1 cellular context compared by ENCODE assay signal in the genomic region with DNA sequence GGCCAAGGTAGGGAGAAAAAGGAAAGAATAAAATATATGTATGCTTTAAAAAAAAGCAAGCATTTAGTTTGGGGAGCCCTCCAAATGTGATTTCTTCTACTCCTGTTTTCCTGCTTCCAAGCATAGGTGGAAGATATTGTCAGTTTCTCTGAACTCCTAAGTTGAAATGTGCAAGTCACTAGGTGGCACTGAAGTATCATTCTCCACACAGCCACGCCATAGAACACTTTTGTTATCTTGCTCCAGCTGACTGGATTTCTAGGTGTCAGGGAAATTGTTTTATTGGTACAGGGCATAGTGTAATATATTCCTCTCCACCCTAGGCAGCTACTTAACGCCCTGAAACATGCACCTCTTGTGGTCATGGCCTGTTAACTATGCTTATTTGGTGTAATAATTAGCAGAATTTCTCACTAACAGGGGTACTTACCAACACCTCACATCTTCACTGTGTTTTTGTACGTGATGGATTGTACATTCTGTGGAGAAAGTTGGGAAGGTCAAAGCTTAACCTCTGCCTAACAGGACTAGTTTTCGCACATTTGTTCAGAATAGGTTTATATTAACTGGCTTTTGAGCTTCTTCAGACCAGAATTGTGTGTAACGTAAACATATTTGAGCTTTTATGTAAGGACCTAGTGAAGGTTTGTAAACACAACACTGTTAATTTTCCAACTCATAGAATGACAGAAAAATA.
TF ChIP-seq lines count a peak whose summit lies in the region.

No MANE protein-coding gene starts in this region.

TF ChIP-seq in SK-N-SH, 30 proteins besides CTCF, POLR2A, EP300 and RAD21 (continued from another document):
- no peak for TF ChIP-seq ZBTB33 (IDR thresholded peaks at IDR 0.05; ENCODE audit: borderline replicate concordance, low read depth)
- no peak for TF ChIP-seq SIN3A (IDR thresholded peaks at IDR 0.05; ENCODE audit: borderline replicate concordance, low read depth, low read length)
- no peak for TF ChIP-seq FOSL2 (IDR thresholded peaks at IDR 0.05; ENCODE audit: borderline replicate concordance, low read depth)
- no peak for TF ChIP-seq YY1 (IDR thresholded peaks at IDR 0.05; ENCODE audit: low read depth)
- no peak for TF ChIP-seq FOXM1 (IDR thresholded peaks at IDR 0.05; ENCODE audit: low read depth)
- no peak for TF ChIP-seq JUND (IDR thresholded peaks at IDR 0.05)
- peak; percentile 16; the same call in 1 of the 2 replicates for TF ChIP-seq TCF12 (IDR thresholded peaks at IDR 0.05)
- TF ChIP-seq MXI1 (IDR thresholded peaks at IDR 0.05; ENCODE audit: low read depth, low read length), result no peak
- TF ChIP-seq EZH2phosphoT487 (IDR thresholded peaks at IDR 0.05; ENCODE audit: borderline replicate concordance, low read depth), result no peak
- TF ChIP-seq, protein P1, sequence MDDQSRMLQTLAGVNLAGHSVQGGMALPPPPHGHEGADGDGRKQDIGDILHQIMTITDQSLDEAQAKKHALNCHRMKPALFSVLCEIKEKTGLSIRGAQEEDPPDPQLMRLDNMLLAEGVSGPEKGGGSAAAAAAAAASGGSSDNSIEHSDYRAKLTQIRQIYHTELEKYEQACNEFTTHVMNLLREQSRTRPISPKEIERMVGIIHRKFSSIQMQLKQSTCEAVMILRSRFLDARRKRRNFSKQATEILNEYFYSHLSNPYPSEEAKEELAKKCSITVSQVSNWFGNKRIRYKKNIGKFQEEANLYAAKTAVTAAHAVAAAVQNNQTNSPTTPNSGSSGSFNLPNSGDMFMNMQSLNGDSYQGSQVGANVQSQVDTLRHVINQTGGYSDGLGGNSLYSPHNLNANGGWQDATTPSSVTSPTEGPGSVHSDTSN (IDR thresholded peaks at IDR 0.05), result 0 out of 2 replicates have a peak, but pooled peaks have one; percentile 16
- no peak for TF ChIP-seq GABPA (IDR thresholded peaks at IDR 0.05; ENCODE audit: low read depth)
- no peak for TF ChIP-seq FOXJ3 (CRISPR knock-in tag; IDR thresholded peaks at IDR 0.05)
- TF ChIP-seq NRF1 (IDR thresholded peaks at IDR 0.05; ENCODE audit: low read depth, low read length), result no peak
- no peak for TF ChIP-seq CHD2 (IDR thresholded peaks at IDR 0.05; ENCODE audit: low read length, partially characterized antibody)
- peak; percentile 26; the same call in 1 of the 2 replicates for TF ChIP-seq GATA2 (CRISPR knock-in tag; IDR thresholded peaks at IDR 0.05)
- no peak for TF ChIP-seq IRF3 (IDR thresholded peaks at IDR 0.05; ENCODE audit: low read depth, low read length)
- no peak for TF ChIP-seq RCOR1 (IDR thresholded peaks at IDR 0.05; ENCODE audit: low read length)
- no peak for TF ChIP-seq USF2 (IDR thresholded peaks at IDR 0.05; ENCODE audit: borderline replicate concordance, low read depth, low read length)
- TF ChIP-seq RXRA (IDR thresholded peaks at IDR 0.05; ENCODE audit: borderline replicate concordance, low read depth), result no peak
- TF ChIP-seq ELF1 (IDR thresholded peaks at IDR 0.05), result no peak
- no peak for TF ChIP-seq REST (IDR thresholded peaks at IDR 0.05; ENCODE audit: low read depth, low read length)
- no peak for TF ChIP-seq NFIC (IDR thresholded peaks at IDR 0.05; ENCODE audit: borderline replicate concordance)
- TF ChIP-seq, protein P2, sequence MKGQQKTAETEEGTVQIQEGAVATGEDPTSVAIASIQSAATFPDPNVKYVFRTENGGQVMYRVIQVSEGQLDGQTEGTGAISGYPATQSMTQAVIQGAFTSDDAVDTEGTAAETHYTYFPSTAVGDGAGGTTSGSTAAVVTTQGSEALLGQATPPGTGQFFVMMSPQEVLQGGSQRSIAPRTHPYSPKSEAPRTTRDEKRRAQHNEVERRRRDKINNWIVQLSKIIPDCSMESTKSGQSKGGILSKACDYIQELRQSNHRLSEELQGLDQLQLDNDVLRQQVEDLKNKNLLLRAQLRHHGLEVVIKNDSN (IDR thresholded peaks at IDR 0.05; ENCODE audit: borderline replicate concordance, low read depth), result no peak
